Comparison of ENCODE assay signal across 18 cellular contexts in genomic region chr13:51437550-51438127, GRCh38. TPM values are rescaled to one million over a fixed set of nuclear protein-coding genes. Genes with fewer than 3 reads are reported as not detected.
DNase-seq lines count a peak whose midpoint lies in the region; ATAC-seq and TF ChIP-seq lines count a peak whose summit lies in the region.
"Had no signal": no experiment of that assay in that cellular context is flagged by ENCODE, and none has a peak within 500 bp of the region (broad histone marks: within the 10 kb centered on the region; RNA-seq: fewer than 3 reads in every experiment).

No MANE protein-coding gene starts in this region.

- intact Hi-C loops in MCF 10A (cut with micrococcal nuclease), result loop anchor here (5.0 kb wide), 1 partner anchor 295 kb away; no protein-coding TSS in a partner anchor
- intact Hi-C loops in breast epithelium (cut with DNase I; ENCODE audit: low total_unique reads), result no loop called here

- H3K27me3 Mint-ChIP-seq in MCF 10A (ENCODE audit: insufficient read depth, unreplicated experiment), result no peaks in the 10 kb centered on the region
- H3K27me3 Mint-ChIP-seq in immature natural killer cell (ENCODE audit: low read depth in 3 of 3), result peaks cover 0 to 3% (median 0%) of the 10 kb centered on the region in 3 donors
- H3K27me3 Mint-ChIP-seq in stimulated activated naive B cell treated with anti-CD40 and anti-IgM and Interleukin-4, amounts not matched to agents 10 μg/mL and 1 μg/mL and 100 μg/mL, for 72 hours, result no peaks in the 10 kb centered on the region
- H3K27me3 Mint-ChIP-seq: CD4-positive, alpha-beta memory T cell had no signal

- CTCF ChIA-PET in MCF 10A (lab: Yijun Ruan, JAX), result interaction anchor here (0.7 kb wide), 1 partner anchor 188 kb away, joined by 3 read pairs; no protein-coding TSS in a partner anchor

- peaks cover 40% of the 10 kb centered on the region for H3K36me3 Mint-ChIP-seq in MCF 10A (ENCODE audit: insufficient read depth, unreplicated experiment)
- H3K36me3 Mint-ChIP-seq in immature natural killer cell, result no peaks in the 10 kb centered on the region
- H3K36me3 Mint-ChIP-seq in stimulated activated naive B cell treated with anti-CD40 and anti-IgM and Interleukin-4, amounts not matched to agents 10 μg/mL and 1 μg/mL and 100 μg/mL, for 72 hours, result peaks cover 14 to 23% of the 10 kb centered on the region in 2 donors

- H3K4me3 ChIP-seq in breast epithelium (no peak overlapping the region), RWPE2 (ENCODE audit: severe bottlenecking) (no peak overlapping the region)

- H3K27ac Mint-ChIP-seq in MCF 10A (ENCODE audit: low read depth, unreplicated experiment) (peak overlapping the region; percentile 75), immature natural killer cell (peak overlapping the region in 4 of 6 donors; percentile 19 to 40 (median 27))
- peak overlapping the region; percentile 47 for H3K27ac Mint-ChIP-seq in stimulated activated naive B cell treated with anti-CD40 and anti-IgM and Interleukin-4, amounts not matched to agents 10 μg/mL and 1 μg/mL and 100 μg/mL, for 72 hours

- H3K4me1 ChIP-seq in breast epithelium (no peaks in the 10 kb centered on the region), RWPE2 (ENCODE audit: insufficient read depth, poor library complexity, severe bottlenecking) (peaks cover 19% of the 10 kb centered on the region)
- H3K4me1 ChIP-seq: BE2C had no signal

- H3K36me3 ChIP-seq in breast epithelium (no peaks in the 10 kb centered on the region), RWPE2 (ENCODE audit: low read depth) (peaks cover 80% of the 10 kb centered on the region)

- POLR2A ChIA-PET in MCF 10A (lab: Yijun Ruan, JAX), result interaction anchor here (1.1 to 8.1 kb wide), 3 partner anchors 15 to 289 kb away, joined by 3 to 111 read pairs (median 17); partner anchors contain the start of gene INTS6

- H3K27ac ChIP-seq in breast epithelium (no peak overlapping the region), RWPE2 (ENCODE audit: poor library complexity, severe bottlenecking) (peak overlapping the region; percentile 28)

- DNase-seq in MCF 10A (ENCODE audit: unreplicated experiment), result peak; percentile 29
- DNase-seq in breast epithelium (ENCODE audit: low spot score in 2 of 2), result no peak
- no peak for DNase-seq in RWPE2 (ENCODE audit: low spot score)
- no peak for DNase-seq in immature natural killer cell
- no peak for DNase-seq in stimulated activated naive B cell treated with anti-CD40 and anti-IgM and Interleukin-4, amounts not matched to agents 10 μg/mL and 1 μg/mL and 100 μg/mL, for 72 hours
- no peak for DNase-seq in NCI-H2029 (lab: John Stamatoyannopoulos, UW)
- no peak for DNase-seq in ureter (ENCODE audit: low spot score)
- DNase-seq in activated gamma-delta T cell treated with Interleukin-2 at 50 U/mL for 16 hours, result no peak
- DNase-seq: BE2C; CD4-positive, alpha-beta memory T cell; DMS53; KG1; NCI-H1417 treated with DMSO at 0.1 percent for 48 hours; NCI-H187 treated with DMSO at 0.1 percent for 48 hours; NCI-H526 treated with DMSO at 0.1 percent for 48 hours; NK-92 treated with Interleukin-12 subunit alpha and Interleukin-12 subunit beta, amount 100 ng/mL, for 24 hours; SHP77 treated with DMSO at 0.1 percent for 48 hours had no signal

- H3K4me1 Mint-ChIP-seq in MCF 10A (ENCODE audit: insufficient read depth, unreplicated experiment) (no peaks in the 10 kb centered on the region), immature natural killer cell (peaks cover 9 to 15% of the 10 kb centered on the region in 2 donors)
- H3K4me1 Mint-ChIP-seq in stimulated activated naive B cell treated with anti-CD40 and anti-IgM and Interleukin-4, amounts not matched to agents 10 μg/mL and 1 μg/mL and 100 μg/mL, for 72 hours, result peaks cover 3 to 20% of the 10 kb centered on the region in 2 donors

- H3K4me3 Mint-ChIP-seq in MCF 10A (ENCODE audit: unreplicated experiment), result no peak overlapping the region
- no peak overlapping the region for H3K4me3 Mint-ChIP-seq in immature natural killer cell
- H3K4me3 Mint-ChIP-seq in stimulated activated naive B cell treated with anti-CD40 and anti-IgM and Interleukin-4, amounts not matched to agents 10 μg/mL and 1 μg/mL and 100 μg/mL, for 72 hours, result no peak overlapping the region
- H3K4me3 Mint-ChIP-seq: CD4-positive, alpha-beta memory T cell had no signal

- H3K27me3 ChIP-seq in breast epithelium (no peaks in the 10 kb centered on the region), RWPE2 (ENCODE audit: insufficient read depth, poor library complexity, severe bottlenecking) (no peaks in the 10 kb centered on the region)
- H3K27me3 ChIP-seq: BE2C had no signal

- BruUV-seq in MCF 10A (replicated peaks; lab: Mats Ljungman, UMichigan), result no TSS peak

- H3K9me3 ChIP-seq in breast epithelium, result no peaks in the 10 kb centered on the region
- H3K9me3 ChIP-seq in RWPE2 (ENCODE audit: severe bottlenecking), result no peaks in the 10 kb centered on the region
- H3K9me3 ChIP-seq: BE2C had no signal

- TF ChIP-seq POLR2A in breast epithelium (IDR thresholded peaks at IDR 0.05), result no peak

- TF ChIP-seq CTCF in MCF 10A (IDR thresholded peaks at IDR 0.05; ENCODE audit: unreplicated experiment) (no peak), breast epithelium (IDR thresholded peaks at IDR 0.05) (no peak), RWPE2 (IDR thresholded peaks at IDR 0.05; ENCODE audit: poor library complexity, severe bottlenecking) (no peak)

- peak; percentile 26; the same call in 1 of the 3 replicates for ATAC-seq in RWPE2 (ENCODE audit: low read depth)
- ATAC-seq in stimulated activated naive B cell treated with anti-CD40 and anti-IgM and Interleukin-4, amounts not matched to agents 10 μg/mL and 1 μg/mL and 100 μg/mL, for 72 hours (replicated peaks), result no peak
- ATAC-seq: SK-N-SH treated with all-trans-retinoic acid at 6 μM for 48 hours had no signal

- H3K9me3 Mint-ChIP-seq in MCF 10A (ENCODE audit: unreplicated experiment) (no peaks in the 10 kb centered on the region), immature natural killer cell (no peaks in the 10 kb centered on the region)
- no peaks in the 10 kb centered on the region for H3K9me3 Mint-ChIP-seq in stimulated activated naive B cell treated with anti-CD40 and anti-IgM and Interleukin-4, amounts not matched to agents 10 μg/mL and 1 μg/mL and 100 μg/mL, for 72 hours
- H3K9me3 Mint-ChIP-seq: CD4-positive, alpha-beta memory T cell had no signal

RNA-seq across cellular contexts. Expression of gene INTS6, which starts 15.2 kb away (rescaled TPM):
- total RNA-seq in MCF 10A (2022), result 74.2 and 78.5 TPM in 2 replicates
- total RNA-seq in breast epithelium, result 10 to 100 TPM; 31.2 to 76.7 (median 50.5) TPM
- 10 to 100 TPM; 16.3 to 35.9 (median 21.4) TPM for polyA plus RNA-seq in immature natural killer cell
- total RNA-seq in ureter, result 49.7 TPM
